Comparison of ENCODE assay signal across 6 cellular contexts in genomic region chr6:123662757-123663156, GRCh38. TPM values are rescaled to one million over a fixed set of nuclear protein-coding genes. Genes with fewer than 3 reads are reported as not detected.
"Had no signal": no experiment of that assay in that cellular context is flagged by ENCODE, and none has a peak within 500 bp of the region (broad histone marks: within the 10 kb centered on the region; RNA-seq: fewer than 3 reads in every experiment).

No MANE protein-coding gene starts in this region.

- ATAC-seq: GM23338 had no signal

- DNase-seq: H9, HCEC 1CT, IMR-90, KBM-7 had no signal

- H3K4me3 ChIP-seq: GM23338 had no signal

RNA-seq across cellular contexts. Expression of gene TRDN, which starts 26.0 kb away (rescaled TPM):
- total RNA-seq: HT-29, IMR-90 had no signal
- polyA plus RNA-seq: IMR-90 had no signal
